Comparison of ENCODE assay signal across 8 cellular contexts in the genomic region with DNA sequence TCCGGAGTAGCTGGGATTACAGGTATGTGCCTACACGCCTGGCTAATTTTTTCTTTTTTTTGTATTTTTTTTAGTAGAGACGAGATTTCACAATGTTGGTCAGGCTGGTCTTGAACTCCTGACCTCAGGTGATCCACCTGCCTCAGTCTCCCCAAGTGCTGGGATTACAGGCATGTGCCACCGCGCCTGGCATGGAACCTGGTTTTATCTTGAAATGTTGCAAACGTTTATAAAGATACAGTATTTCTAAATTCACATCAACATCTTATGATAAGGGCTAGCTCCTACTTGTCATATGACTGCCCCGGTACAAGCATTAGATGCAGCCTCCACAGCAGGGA. TPM values are rescaled to one million over a fixed set of nuclear protein-coding genes. Genes with fewer than 3 reads are reported as not detected.
DNase-seq lines count a peak whose midpoint lies in the region; ATAC-seq, FAIRE-seq and TF ChIP-seq lines count a peak whose summit lies in the region.

No MANE protein-coding gene starts in this region.

- no peak for FAIRE-seq in bronchial epithelial cell (lab: Jason Lieb, UNC)

- no peaks in the 10 kb centered on the region for H3K9me3 ChIP-seq in A673 (ENCODE audit: low read depth, low read length, poor library complexity, severe bottlenecking)
- H3K9me3 ChIP-seq in HUES48 (ENCODE audit: control insufficient read depth, insufficient read depth, low read length), result no peaks in the 10 kb centered on the region
- H3K9me3 ChIP-seq in muscle layer of duodenum (ENCODE audit: control insufficient read depth in 1 of 2, low read length in 2 of 2), result no peaks in the 10 kb centered on the region

- peak overlapping the region; percentile 78 for H3K4me3 ChIP-seq in A673 (ENCODE audit: low read depth, low read length, poor library complexity, severe bottlenecking)
- H3K4me3 ChIP-seq in HUES48 (ENCODE audit: low read depth, low read length), result peak overlapping the region; percentile 96
- peak overlapping the region; percentile 98 for H3K4me3 ChIP-seq in bronchial epithelial cell (ENCODE audit: low read depth, low read length)
- H3K4me3 ChIP-seq in muscle layer of duodenum (ENCODE audit: low read depth in 1 of 2, low read length in 2 of 2), result peak overlapping the region; percentile 81 to 92

- H3K27me3 ChIP-seq in A673 (replicated peaks; ENCODE audit: insufficient read depth, low read depth, low read length, poor library complexity) (no peaks in the 10 kb centered on the region), HUES48 (ENCODE audit: control insufficient read depth, insufficient read depth, low read length) (no peaks in the 10 kb centered on the region), bronchial epithelial cell (ENCODE audit: control insufficient read depth, insufficient read depth, low read length) (no peaks in the 10 kb centered on the region), muscle layer of duodenum (ENCODE audit: low read depth, low read length) (no peaks in the 10 kb centered on the region)

- TF ChIP-seq CTCF in A673 (conservative IDR thresholded peaks at IDR 0.05; ENCODE audit: low read depth, low read length) (no peak), bronchial epithelial cell (IDR thresholded peaks at IDR 0.05; ENCODE audit: insufficient read depth, low read length, severe bottlenecking) (no peak)

- H3K4me1 ChIP-seq in A673 (ENCODE audit: insufficient read depth, low read length, poor library complexity, severe bottlenecking) (peaks cover 8% of the 10 kb centered on the region), HUES48 (ENCODE audit: control insufficient read depth, insufficient read depth, low read length) (no peaks in the 10 kb centered on the region), muscle layer of duodenum (ENCODE audit: control insufficient read depth in 1 of 2, insufficient read depth in 2 of 2, low read length in 2 of 2) (peaks cover 0 to 18% of the 10 kb centered on the region in 2 donors)

- H3K27ac ChIP-seq in A673 (ENCODE audit: low read depth, low read length, poor library complexity, severe bottlenecking), result peak overlapping the region; percentile 95
- H3K27ac ChIP-seq in HUES48 (ENCODE audit: low read depth, low read length), result no peak overlapping the region
- peak overlapping the region; percentile 99 for H3K27ac ChIP-seq in muscle layer of duodenum (ENCODE audit: low read length)

- H3K36me3 ChIP-seq in A673 (ENCODE audit: insufficient read depth, low read length, poor library complexity, severe bottlenecking) (no peaks in the 10 kb centered on the region), HUES48 (ENCODE audit: control insufficient read depth, insufficient read depth, low read length) (peaks cover 6% of the 10 kb centered on the region), bronchial epithelial cell (ENCODE audit: control insufficient read depth, insufficient read depth, low read length) (no peaks in the 10 kb centered on the region), muscle layer of duodenum (ENCODE audit: control insufficient read depth in 1 of 2, insufficient read depth in 2 of 2, low read length in 2 of 2) (peaks cover 0 to 5% of the 10 kb centered on the region in 2 donors)

- POLR2A ChIA-PET in A673 (lab: Charles Lee; ENCODE audit: low non-redundant PET), result no interaction called here

- intact Hi-C loops in A673 (cut with micrococcal nuclease; ENCODE audit: unreplicated experiment), result no loop called here

- H3K9ac ChIP-seq in HUES48 (ENCODE audit: low read depth, low read length), result no peak overlapping the region

- CTCF ChIA-PET in A673 (lab: Charles Lee), result interaction anchor here (1.0 to 1.2 kb wide), 2 partner anchors 10 to 68 kb away, joined by 5 to 6 read pairs; a partner anchor contains a TSS

- no TSS peak for BruUV-seq in A673 (replicated peaks; lab: Mats Ljungman, UMichigan)

- ATAC-seq in HG03457 (IDR thresholded peaks at IDR 0.05; ENCODE audit: unreplicated experiment) (no peak), HG02884 (IDR thresholded peaks at IDR 0.05; ENCODE audit: unreplicated experiment) (no peak), GM21717 (IDR thresholded peaks at IDR 0.05; ENCODE audit: unreplicated experiment) (no peak)

- DNase-seq in A673 (ENCODE audit: low spot score) (no peak), bronchial epithelial cell (ENCODE audit: low read depth) (no peak), NCI-H2029 treated with DMSO at 0.1 percent for 48 hours (lab: John Stamatoyannopoulos, UW) (no peak)

RNA-seq across cellular contexts. Expression of a gene that starts 1.5 kb away (rescaled TPM):
- total RNA-seq in A673 (2021), result 206 TPM in 2 replicates
- total RNA-seq in bronchial epithelial cell, result 147 and 157 TPM in 2 replicates

RNA-seq across cellular contexts. Expression of a gene that starts 9.9 kb away (rescaled TPM):
- total RNA-seq in A673 (2021) (11.1 and 17.9 TPM in 2 replicates), bronchial epithelial cell (8.2 and 9.5 TPM in 2 replicates)

RNA-seq across cellular contexts. Expression of a gene that starts 48.1 kb away (rescaled TPM):
- total RNA-seq in A673 (2021), result 26.0 and 26.6 TPM in 2 replicates
- total RNA-seq in bronchial epithelial cell, result 9.2 and 12.9 TPM in 2 replicates
